ENCODE assay signal across 30 cellular contexts in genomic region chr10:49072166-49072885, GRCh38.
"Had no signal": no experiment of that assay in that cellular context is flagged by ENCODE, and none has a peak within 500 bp of the region (broad histone marks: within the 10 kb centered on the region; RNA-seq: fewer than 3 reads in every experiment).

No MANE protein-coding gene starts in this region.

- H3K27ac Mint-ChIP-seq: activated T-helper 1 cell treated with anti-CD3 and anti-CD28 coated beads, Interleukin-12 subunit alpha, Interleukin-12 subunit beta, Interleukin-2, Interleukin-4 antibody, amounts not matched to agents 30 ng/mL and 10 ng/mL and 1 ng/mL, durations not matched to agents 14 hours and 24 hours and 36 hours; dendritic cell treated with granulocyte-macrophage colony-stimulating factor and Interleukin-4, amounts not matched to agents 40 ng/mL and 50 ng/mL, for 4 days; memory B cell; natural killer cell; progenitor cell of endocrine pancreas; stimulated activated naive B cell treated with anti-CD40 and anti-IgM and Interleukin-4, amounts not matched to agents 10 μg/mL and 1 μg/mL and 100 μg/mL, for 72 hours; T-helper 2 cell treated with Interferon-gamma antibody and Interleukin-4, amounts not matched to agents 5 μg/mL and 100 μg/mL, for 36 hours had no signal

- H3K9me3 ChIP-seq: breast epithelium, gastrocnemius medialis, sigmoid colon, transverse colon had no signal

- H3K4me1 ChIP-seq: breast epithelium, gastrocnemius medialis, transverse colon had no signal

- H3K36me3 Mint-ChIP-seq: memory B cell, natural killer cell had no signal

- ATAC-seq: gastrocnemius medialis; natural killer cell; stimulated activated naive B cell treated with anti-CD40 and anti-IgM and Interleukin-4, amounts not matched to agents 10 μg/mL and 1 μg/mL and 100 μg/mL, for 72 hours had no signal

- FAIRE-seq: endometrium, islet of Langerhans, small intestine had no signal

- H3K36me3 ChIP-seq: breast epithelium, gastrocnemius medialis, transverse colon had no signal

- H3K27me3 ChIP-seq: breast epithelium, gastrocnemius medialis, sigmoid colon, transverse colon had no signal

- H3K9me3 Mint-ChIP-seq: central memory CD8-positive, alpha-beta T cell; dendritic cell treated with granulocyte-macrophage colony-stimulating factor and Interleukin-4, amounts not matched to agents 40 ng/mL and 50 ng/mL, for 4 days; memory B cell; natural killer cell had no signal

- H3K27ac ChIP-seq: epithelial cell of prostate, gastrocnemius medialis, transverse colon had no signal

- H3K4me3 ChIP-seq: breast epithelium, gastrocnemius medialis, sigmoid colon, transverse colon had no signal

- DNase-seq: activated CD4-positive, alpha-beta T cell treated with anti-CD3 and anti-CD28 coated beads for 4 hours; activated CD4-positive, alpha-beta T cell treated with anti-CD3 and anti-CD28 coated beads, Interleukin-2, amount 50 U/mL, for 4 hours; activated CD8-positive, alpha-beta memory T cell treated with anti-CD3 and anti-CD28 coated beads, Interleukin-2, amount 50 U/mL, for 4 hours; activated gamma-delta T cell treated with Interleukin-2 at 50 U/mL for 16 hours; activated naive CD4-positive, alpha-beta T cell treated with anti-CD3 and anti-CD28 coated beads, Interleukin-2, amount 50 U/mL, for 16 hours; activated T-cell treated with anti-CD3 and anti-CD28 coated beads, Interleukin-2, amount 50 U/mL, for 1 hour; effector CD4-positive, alpha-beta T cell; gastrocnemius medialis; glutamatergic neuron; left cardiac atrium; natural killer cell; retina; sigmoid colon; small intestine; stimulated activated CD4-positive, alpha-beta T cell treated with anti-CD3 and anti-CD28 coated beads, Interleukin-1b, Interleukin-23, amount 100 ng/mL, for 48 hours; stimulated activated CD4-positive, alpha-beta T cell treated with anti-CD3 and anti-CD28 coated beads, Interleukin-4, amount 100 ng/mL, for 4 hours; stimulated activated CD8-positive, alpha-beta memory T cell treated with anti-CD3 and anti-CD28 coated beads, Interleukin-4, amount 100 ng/mL, for 48 hours; stimulated activated naive B cell treated with anti-CD40 and anti-IgM and Interleukin-4, amounts not matched to agents 10 μg/mL and 1 μg/mL and 100 μg/mL, for 72 hours; T-helper 1 cell; transverse colon had no signal

- H3K4me3 Mint-ChIP-seq: activated T-helper 1 cell treated with anti-CD3 and anti-CD28 coated beads, Interleukin-12 subunit alpha, Interleukin-12 subunit beta, Interleukin-2, Interleukin-4 antibody, amounts not matched to agents 30 ng/mL and 10 ng/mL and 1 ng/mL, durations not matched to agents 14 hours and 24 hours and 36 hours; central memory CD8-positive, alpha-beta T cell; dendritic cell treated with granulocyte-macrophage colony-stimulating factor and Interleukin-4, amounts not matched to agents 40 ng/mL and 50 ng/mL, for 4 days; memory B cell; natural killer cell; stimulated activated naive B cell treated with anti-CD40 and anti-IgM and Interleukin-4, amounts not matched to agents 10 μg/mL and 1 μg/mL and 100 μg/mL, for 72 hours; T-helper 2 cell treated with Interferon-gamma antibody and Interleukin-4, amounts not matched to agents 5 μg/mL and 100 μg/mL, for 36 hours had no signal

- H3K4me1 Mint-ChIP-seq: central memory CD8-positive, alpha-beta T cell; memory B cell had no signal
